ENCODE assay signal across 14 cellular contexts in the genomic region with DNA sequence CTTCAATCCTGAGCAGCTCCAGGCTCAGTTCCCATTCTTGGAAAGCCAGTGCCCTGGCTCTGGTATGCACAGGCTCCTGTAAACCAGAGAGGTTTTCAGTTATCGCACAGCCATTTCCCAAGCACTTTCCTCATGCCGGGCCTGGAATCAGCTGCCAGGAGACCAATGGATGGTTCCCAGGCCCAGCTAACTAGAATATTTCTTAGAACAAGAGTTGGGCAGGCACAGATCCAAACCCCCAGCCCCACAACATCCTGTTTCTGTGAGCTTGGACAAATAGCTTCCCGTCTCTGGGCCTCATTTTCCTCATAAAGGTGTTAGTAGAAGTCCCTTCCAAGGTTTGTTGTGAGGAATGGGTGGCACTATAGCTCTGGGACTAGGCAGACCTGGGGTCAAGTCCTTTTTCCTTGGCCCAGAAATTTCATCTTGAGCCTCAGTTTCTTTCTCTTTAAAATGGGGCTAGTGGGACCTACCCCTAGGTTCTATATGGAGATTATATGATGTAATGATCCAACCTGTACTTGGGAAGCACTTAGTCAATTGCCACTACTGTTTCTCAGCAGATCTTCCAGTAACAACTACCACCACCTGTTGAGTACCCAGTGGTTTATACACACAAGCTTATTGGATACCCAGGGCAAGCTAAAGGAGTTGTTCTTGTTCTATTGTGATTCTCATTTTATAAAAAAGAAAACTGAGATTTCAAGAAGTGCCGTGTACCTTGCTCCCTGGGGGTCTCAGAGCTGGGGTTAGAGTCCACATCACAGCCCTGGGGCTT. TPM values are rescaled to one million over a fixed set of nuclear protein-coding genes. Genes with fewer than 3 reads are reported as not detected.
DNase-seq lines count a peak whose midpoint lies in the region; ATAC-seq and TF ChIP-seq lines count a peak whose summit lies in the region.
"Had no signal": no experiment of that assay in that cellular context is flagged by ENCODE, and none has a peak within 500 bp of the region (broad histone marks: within the 10 kb centered on the region; RNA-seq: fewer than 3 reads in every experiment).

No MANE protein-coding gene starts in this region.

- H3K4me2 ChIP-seq in neural progenitor cell: no peak overlapping the region

- H3K4me3 Mint-ChIP-seq in activated CD4-positive, alpha-beta T cell treated with anti-CD3 and anti-CD28 coated beads, Interleukin-2, amount 10 ng/mL, durations not matched to agents 7 days and 5 days: peak overlapping the region; percentile 3
- H3K4me3 Mint-ChIP-seq in HFFc6 (no peak overlapping the region), neural progenitor cell (no peak overlapping the region)

- H3K9me3 ChIP-seq in adipocyte (ENCODE audit: control insufficient read depth, low read length) (no peaks in the 10 kb centered on the region), neural progenitor cell (ENCODE audit: low read depth) (no peaks in the 10 kb centered on the region)
- H3K9me3 ChIP-seq: esophagus muscularis mucosa, psoas muscle had no signal

- H3K9ac ChIP-seq in adipocyte (ENCODE audit: low read length) (peak overlapping the region; percentile 16), neural progenitor cell (no peak overlapping the region)

- POLR2A ChIA-PET in activated CD4-positive, alpha-beta T cell treated with anti-CD3 and anti-CD28 coated beads, Interleukin-2, amount 10 ng/mL, durations not matched to agents 7 days and 5 days (lab: Charles Lee): no interaction called here

- H3K27ac ChIP-seq in neural progenitor cell: no peak overlapping the region
- H3K27ac ChIP-seq: psoas muscle had no signal

- peaks cover 95% of the 10 kb centered on the region for H3K4me1 Mint-ChIP-seq in activated CD4-positive, alpha-beta T cell treated with anti-CD3 and anti-CD28 coated beads, Interleukin-2, amount 10 ng/mL, durations not matched to agents 7 days and 5 days
- H3K4me1 Mint-ChIP-seq in HFFc6 (ENCODE audit: low read depth) (peaks cover 27% of the 10 kb centered on the region), neural progenitor cell (peaks cover 13% of the 10 kb centered on the region)

- H3K4me1 ChIP-seq in adipocyte (ENCODE audit: control insufficient read depth, insufficient read depth, low read length) (peaks cover 17% of the 10 kb centered on the region), neural progenitor cell (no peaks in the 10 kb centered on the region)

- H3K27ac Mint-ChIP-seq in activated CD4-positive, alpha-beta T cell treated with anti-CD3 and anti-CD28 coated beads, Interleukin-2, amount 10 ng/mL, durations not matched to agents 7 days and 5 days: peak overlapping the region; percentile 94
- H3K27ac Mint-ChIP-seq in HFFc6 (peak overlapping the region; percentile 43), neural progenitor cell (no peak overlapping the region)

- intact Hi-C loops in sciatic nerve (cut with DNase I): loop anchor here (5.0 kb wide), 1 partner anchor 103 kb away; no protein-coding TSS in a partner anchor

- no peak for DNase-seq in activated CD4-positive, alpha-beta T cell treated with anti-CD3 and anti-CD28 coated beads, Interleukin-2, amount 10 ng/mL, durations not matched to agents 7 days and 5 days
- DNase-seq in activated CD4-positive, alpha-beta T cell treated with anti-CD3 and anti-CD28 coated beads, Interleukin-2, amount 50 U/mL, for 1 hour: no peak
- no peak for DNase-seq in HFFc6
- DNase-seq in adipocyte (ENCODE audit: low read depth): no peak
- peak; percentile 45 for DNase-seq in sciatic nerve (ENCODE audit: low spot score)
- DNase-seq in NCI-H2196 (lab: John Stamatoyannopoulos, UW; ENCODE audit: unreplicated experiment): no peak
- no peak for DNase-seq in neural progenitor cell (ENCODE audit: low spot score)
- DNase-seq: amniotic stem cell, MV-4-11, NCI-H2107, NCI-H82, psoas muscle had no signal

- no peaks in the 10 kb centered on the region for H3K9me3 Mint-ChIP-seq in activated CD4-positive, alpha-beta T cell treated with anti-CD3 and anti-CD28 coated beads, Interleukin-2, amount 10 ng/mL, durations not matched to agents 7 days and 5 days
- H3K9me3 Mint-ChIP-seq in HFFc6 (no peaks in the 10 kb centered on the region), neural progenitor cell (no peaks in the 10 kb centered on the region)

- ATAC-seq in sciatic nerve (no peak), HG03135 (IDR thresholded peaks at IDR 0.05; ENCODE audit: unreplicated experiment) (no peak)
- ATAC-seq: psoas muscle had no signal

- no peaks in the 10 kb centered on the region for H3K79me2 ChIP-seq in neural progenitor cell (ENCODE audit: low read depth)

- H2AFZ ChIP-seq in neural progenitor cell (replicated peaks): no peak overlapping the region

- H3K36me3 ChIP-seq in adipocyte (ENCODE audit: control insufficient read depth, insufficient read depth, low read length, severe bottlenecking) (peaks cover 76% of the 10 kb centered on the region), neural progenitor cell (peaks cover 7% of the 10 kb centered on the region)

- peaks cover 57% of the 10 kb centered on the region for H3F3A ChIP-seq in neural progenitor cell (ENCODE audit: low read depth)

- peaks cover 9% of the 10 kb centered on the region for H4K20me1 ChIP-seq in neural progenitor cell (ENCODE audit: low read depth)

- no peak overlapping the region for H3K4me3 ChIP-seq in adipocyte (ENCODE audit: low read length)
- no peak overlapping the region for H3K4me3 ChIP-seq in neural progenitor cell
- H3K4me3 ChIP-seq: esophagus muscularis mucosa, psoas muscle had no signal

- peaks cover 76% of the 10 kb centered on the region for H3K36me3 Mint-ChIP-seq in activated CD4-positive, alpha-beta T cell treated with anti-CD3 and anti-CD28 coated beads, Interleukin-2, amount 10 ng/mL, durations not matched to agents 7 days and 5 days (ENCODE audit: low read depth)
- H3K36me3 Mint-ChIP-seq in HFFc6 (ENCODE audit: low read depth) (peaks cover 35% of the 10 kb centered on the region), neural progenitor cell (peaks cover 28% of the 10 kb centered on the region)

- H3K27me3 Mint-ChIP-seq in activated CD4-positive, alpha-beta T cell treated with anti-CD3 and anti-CD28 coated beads, Interleukin-2, amount 10 ng/mL, durations not matched to agents 7 days and 5 days: no peaks in the 10 kb centered on the region
- peaks cover 9% of the 10 kb centered on the region for H3K27me3 Mint-ChIP-seq in HFFc6 (ENCODE audit: insufficient read depth)
- H3K27me3 Mint-ChIP-seq in neural progenitor cell (ENCODE audit: insufficient read depth, low read depth): no peaks in the 10 kb centered on the region

- CTCF ChIA-PET in activated CD4-positive, alpha-beta T cell treated with anti-CD3 and anti-CD28 coated beads, Interleukin-2, amount 10 ng/mL, durations not matched to agents 7 days and 5 days (lab: Charles Lee): interaction anchor here (1.0 to 5.2 kb wide), 5 partner anchors 13 to 46 kb away, joined by 3 to 40 read pairs (median 5); a partner anchor contains a TSS

- H3K27me3 ChIP-seq in adipocyte (replicated peaks; ENCODE audit: control insufficient read depth, insufficient read depth, low read length) (no peaks in the 10 kb centered on the region), neural progenitor cell (no peaks in the 10 kb centered on the region)
- H3K27me3 ChIP-seq: esophagus muscularis mucosa had no signal

- TF ChIP-seq CTCF in HFFc6 (IDR thresholded peaks at IDR 0.05) (no peak), neural progenitor cell (IDR thresholded peaks at IDR 0.05) (no peak)

RNA-seq across cellular contexts. Expression of a gene that starts 5.1 kb away (rescaled TPM):
- total RNA-seq in activated CD4-positive, alpha-beta T cell treated with anti-CD3 and anti-CD28 coated beads, Interleukin-2, amount 10 ng/mL, durations not matched to agents 7 days and 5 days: 10 to 100 TPM; 50.4 to 51.7 TPM
- 10 to 100 TPM; 15.4 to 19.1 (median 16.8) TPM for total RNA-seq in HFFc6 (2021; fragmentation: NEBNext Ultra II Directional; extraction: Animal tissue kit (Norgen Biotek cat#: 25700))
- 29.8 TPM for total RNA-seq in sciatic nerve
- 14.1 and 19.1 TPM in 2 replicates for total RNA-seq in neural progenitor cell (ENCODE audit: low replicate concordance)

RNA-seq across cellular contexts. Expression of a gene that starts 40.7 kb away (rescaled TPM):
- 100 to 1,000 TPM; 333 to 348 TPM for total RNA-seq in activated CD4-positive, alpha-beta T cell treated with anti-CD3 and anti-CD28 coated beads, Interleukin-2, amount 10 ng/mL, durations not matched to agents 7 days and 5 days
- 100 to 1,000 TPM; 176 to 245 (median 234) TPM for total RNA-seq in HFFc6 (2021; fragmentation: NEBNext Ultra II Directional; extraction: Animal tissue kit (Norgen Biotek cat#: 25700))
- 161 TPM for total RNA-seq in sciatic nerve
- 126 and 188 TPM in 2 replicates for total RNA-seq in neural progenitor cell (ENCODE audit: low replicate concordance)

RNA-seq across cellular contexts. Expression of a gene that starts 48.8 kb away (rescaled TPM):
- 100 to 1,000 TPM; 194 TPM for total RNA-seq in activated CD4-positive, alpha-beta T cell treated with anti-CD3 and anti-CD28 coated beads, Interleukin-2, amount 10 ng/mL, durations not matched to agents 7 days and 5 days
- 100 to 1,000 TPM; 150 to 163 (median 158) TPM for total RNA-seq in HFFc6 (2021; fragmentation: NEBNext Ultra II Directional; extraction: Animal tissue kit (Norgen Biotek cat#: 25700))
- total RNA-seq in sciatic nerve (33.7 TPM), neural progenitor cell (ENCODE audit: low replicate concordance) (0.65 and 1.3 TPM in 2 replicates)

RNA-seq across cellular contexts. Expression of a gene that starts 59.1 kb away (rescaled TPM):
- total RNA-seq in activated CD4-positive, alpha-beta T cell treated with anti-CD3 and anti-CD28 coated beads, Interleukin-2, amount 10 ng/mL, durations not matched to agents 7 days and 5 days: 10 to 100 TPM; 11.6 to 11.7 TPM
- total RNA-seq in HFFc6 (2021; fragmentation: NEBNext Ultra II Directional; extraction: Animal tissue kit (Norgen Biotek cat#: 25700)): 1 to 10 TPM; 4.9 to 6.8 (median 6.3) TPM
- 4.1 TPM for total RNA-seq in sciatic nerve
- total RNA-seq in neural progenitor cell (ENCODE audit: low replicate concordance): 2.5 and 5.5 TPM in 2 replicates

Comparison
In these comparisons a context has a peak if more than half of its experiments do, and no peak if none do; other contexts are left out.
1. RNA of a gene that starts 48.8 kb away (total RNA-seq): 194 TPM in activated CD4-positive, alpha-beta T cell treated with anti-CD3 and anti-CD28 coated beads, Interleukin-2, amount 10 ng/mL, durations not matched to agents 7 days and 5 days, 150 to 163 TPM in HFFc6 and 33.7 TPM in sciatic nerve (single experiment); 0.65 to 1.3 TPM in neural progenitor cell; every median in the first group is over 10 times any median in the second.